ENCODE assay signal across 1 cellular context in the genomic region with DNA sequence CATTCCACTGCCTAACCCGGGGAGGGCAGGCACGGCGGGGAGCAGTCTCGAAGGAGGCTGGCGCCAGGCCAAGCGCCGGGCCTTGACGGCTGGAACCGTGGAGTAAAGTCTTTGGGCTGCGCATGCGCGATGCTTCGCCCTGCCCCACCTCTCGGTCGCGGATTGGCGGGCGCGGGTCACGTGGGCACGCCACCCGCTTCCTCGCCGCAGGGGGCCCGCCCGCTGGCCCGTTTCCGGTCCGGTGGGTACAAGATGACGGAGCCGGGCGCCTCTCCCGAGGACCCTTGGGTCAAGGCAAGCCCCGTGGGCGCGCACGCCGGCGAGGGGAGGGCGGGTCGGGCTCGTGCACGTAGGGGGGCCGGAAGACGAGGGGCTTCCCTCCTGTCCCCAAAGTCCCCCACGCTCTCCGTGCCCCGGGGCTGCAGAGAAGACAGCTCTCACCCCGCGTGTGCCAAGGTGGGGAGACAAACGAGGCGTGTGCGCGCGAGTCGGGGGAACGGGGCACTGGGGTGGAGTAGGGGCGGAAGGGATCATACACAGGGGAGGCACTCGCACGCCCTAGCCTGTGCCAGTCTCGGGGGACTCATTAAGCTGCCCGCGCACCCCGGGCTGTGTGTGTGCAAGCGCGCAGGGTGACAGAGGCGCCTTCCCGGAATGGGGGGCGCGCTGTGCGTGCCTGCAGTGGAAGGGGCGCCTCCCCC.
TF ChIP-seq lines count a peak whose summit lies in the region.

A gene with protein sequence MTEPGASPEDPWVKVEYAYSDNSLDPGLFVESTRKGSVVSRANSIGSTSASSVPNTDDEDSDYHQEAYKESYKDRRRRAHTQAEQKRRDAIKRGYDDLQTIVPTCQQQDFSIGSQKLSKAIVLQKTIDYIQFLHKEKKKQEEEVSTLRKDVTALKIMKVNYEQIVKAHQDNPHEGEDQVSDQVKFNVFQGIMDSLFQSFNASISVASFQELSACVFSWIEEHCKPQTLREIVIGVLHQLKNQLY (plus strand): TSS at position 228 of the 701 bp plus-strand sequence. CDS start 25 bp downstream, at position 253.

TF ChIP-seq in K562, 482 proteins besides CTCF, POLR2A, EP300 and RAD21 (continued from another document and continues in another):
- no peak for TF ChIP-seq CBX2 (IDR thresholded peaks at IDR 0.05; ENCODE audit: insufficient read depth, low read length, poor library complexity, severe bottlenecking)
- no peak for TF ChIP-seq PPARD (CRISPR knock-in tag; IDR thresholded peaks at IDR 0.05)
- no peak for TF ChIP-seq SMARCC2 (IDR thresholded peaks at IDR 0.05; ENCODE audit: low read depth)
- TF ChIP-seq CBX1 (IDR thresholded peaks at IDR 0.05; ENCODE audit: low read depth): 0 out of 2 replicates have a peak, but pooled peaks have one; percentile 62
- TF ChIP-seq IRF2 (CRISPR knock-in tag; IDR thresholded peaks at IDR 0.05): no peak
- TF ChIP-seq, protein P1, sequence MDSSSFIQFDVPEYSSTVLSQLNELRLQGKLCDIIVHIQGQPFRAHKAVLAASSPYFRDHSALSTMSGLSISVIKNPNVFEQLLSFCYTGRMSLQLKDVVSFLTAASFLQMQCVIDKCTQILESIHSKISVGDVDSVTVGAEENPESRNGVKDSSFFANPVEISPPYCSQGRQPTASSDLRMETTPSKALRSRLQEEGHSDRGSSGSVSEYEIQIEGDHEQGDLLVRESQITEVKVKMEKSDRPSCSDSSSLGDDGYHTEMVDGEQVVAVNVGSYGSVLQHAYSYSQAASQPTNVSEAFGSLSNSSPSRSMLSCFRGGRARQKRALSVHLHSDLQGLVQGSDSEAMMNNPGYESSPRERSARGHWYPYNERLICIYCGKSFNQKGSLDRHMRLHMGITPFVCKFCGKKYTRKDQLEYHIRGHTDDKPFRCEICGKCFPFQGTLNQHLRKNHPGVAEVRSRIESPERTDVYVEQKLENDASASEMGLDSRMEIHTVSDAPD (CRISPR knock-in tag; IDR thresholded peaks at IDR 0.05): no peak
- TF ChIP-seq PML (IDR thresholded peaks at IDR 0.05; ENCODE audit: low read length): peak; percentile 32; the same call in 1 of the 2 replicates
- TF ChIP-seq, protein P2, sequence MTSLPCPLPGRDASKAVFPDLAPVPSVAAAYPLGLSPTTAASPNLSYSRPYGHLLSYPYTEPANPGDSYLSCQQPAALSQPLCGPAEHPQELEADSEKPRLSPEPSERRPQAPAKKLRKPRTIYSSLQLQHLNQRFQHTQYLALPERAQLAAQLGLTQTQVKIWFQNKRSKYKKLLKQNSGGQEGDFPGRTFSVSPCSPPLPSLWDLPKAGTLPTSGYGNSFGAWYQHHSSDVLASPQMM (CRISPR knock-in tag; IDR thresholded peaks at IDR 0.05): no peak
- TF ChIP-seq ZNF134 (CRISPR knock-in tag; conservative IDR thresholded peaks at IDR 0.05): no peak
- TF ChIP-seq, protein P3, sequence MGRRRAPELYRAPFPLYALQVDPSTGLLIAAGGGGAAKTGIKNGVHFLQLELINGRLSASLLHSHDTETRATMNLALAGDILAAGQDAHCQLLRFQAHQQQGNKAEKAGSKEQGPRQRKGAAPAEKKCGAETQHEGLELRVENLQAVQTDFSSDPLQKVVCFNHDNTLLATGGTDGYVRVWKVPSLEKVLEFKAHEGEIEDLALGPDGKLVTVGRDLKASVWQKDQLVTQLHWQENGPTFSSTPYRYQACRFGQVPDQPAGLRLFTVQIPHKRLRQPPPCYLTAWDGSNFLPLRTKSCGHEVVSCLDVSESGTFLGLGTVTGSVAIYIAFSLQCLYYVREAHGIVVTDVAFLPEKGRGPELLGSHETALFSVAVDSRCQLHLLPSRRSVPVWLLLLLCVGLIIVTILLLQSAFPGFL (CRISPR knock-in tag; IDR thresholded peaks at IDR 0.05): no peak
- TF ChIP-seq, protein P4, sequence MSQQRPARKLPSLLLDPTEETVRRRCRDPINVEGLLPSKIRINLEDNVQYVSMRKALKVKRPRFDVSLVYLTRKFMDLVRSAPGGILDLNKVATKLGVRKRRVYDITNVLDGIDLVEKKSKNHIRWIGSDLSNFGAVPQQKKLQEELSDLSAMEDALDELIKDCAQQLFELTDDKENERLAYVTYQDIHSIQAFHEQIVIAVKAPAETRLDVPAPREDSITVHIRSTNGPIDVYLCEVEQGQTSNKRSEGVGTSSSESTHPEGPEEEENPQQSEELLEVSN (IDR thresholded peaks at IDR 0.05; ENCODE audit: borderline replicate concordance in 1 of 2, extremely low read depth in 1 of 2, insufficient read depth in 1 of 2, insufficient read length in 1 of 2, low read depth in 1 of 2, low read length in 1 of 2, poor library complexity in 1 of 2, severe bottlenecking in 1 of 2): peak; percentile 25 to 67
- TF ChIP-seq, protein P5, sequence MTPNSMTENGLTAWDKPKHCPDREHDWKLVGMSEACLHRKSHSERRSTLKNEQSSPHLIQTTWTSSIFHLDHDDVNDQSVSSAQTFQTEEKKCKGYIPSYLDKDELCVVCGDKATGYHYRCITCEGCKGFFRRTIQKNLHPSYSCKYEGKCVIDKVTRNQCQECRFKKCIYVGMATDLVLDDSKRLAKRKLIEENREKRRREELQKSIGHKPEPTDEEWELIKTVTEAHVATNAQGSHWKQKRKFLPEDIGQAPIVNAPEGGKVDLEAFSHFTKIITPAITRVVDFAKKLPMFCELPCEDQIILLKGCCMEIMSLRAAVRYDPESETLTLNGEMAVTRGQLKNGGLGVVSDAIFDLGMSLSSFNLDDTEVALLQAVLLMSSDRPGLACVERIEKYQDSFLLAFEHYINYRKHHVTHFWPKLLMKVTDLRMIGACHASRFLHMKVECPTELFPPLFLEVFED (CRISPR knock-in tag; conservative IDR thresholded peaks at IDR 0.05): no peak
- TF ChIP-seq SAFB (IDR thresholded peaks at IDR 0.05; ENCODE audit: borderline replicate concordance, low read depth, low read length): no peak
- no peak for TF ChIP-seq NR1H2 (CRISPR knock-in tag; IDR thresholded peaks at IDR 0.05)
- no peak for TF ChIP-seq CCAR2 (IDR thresholded peaks at IDR 0.05; ENCODE audit: low read depth, low read length)
- TF ChIP-seq, protein P6, sequence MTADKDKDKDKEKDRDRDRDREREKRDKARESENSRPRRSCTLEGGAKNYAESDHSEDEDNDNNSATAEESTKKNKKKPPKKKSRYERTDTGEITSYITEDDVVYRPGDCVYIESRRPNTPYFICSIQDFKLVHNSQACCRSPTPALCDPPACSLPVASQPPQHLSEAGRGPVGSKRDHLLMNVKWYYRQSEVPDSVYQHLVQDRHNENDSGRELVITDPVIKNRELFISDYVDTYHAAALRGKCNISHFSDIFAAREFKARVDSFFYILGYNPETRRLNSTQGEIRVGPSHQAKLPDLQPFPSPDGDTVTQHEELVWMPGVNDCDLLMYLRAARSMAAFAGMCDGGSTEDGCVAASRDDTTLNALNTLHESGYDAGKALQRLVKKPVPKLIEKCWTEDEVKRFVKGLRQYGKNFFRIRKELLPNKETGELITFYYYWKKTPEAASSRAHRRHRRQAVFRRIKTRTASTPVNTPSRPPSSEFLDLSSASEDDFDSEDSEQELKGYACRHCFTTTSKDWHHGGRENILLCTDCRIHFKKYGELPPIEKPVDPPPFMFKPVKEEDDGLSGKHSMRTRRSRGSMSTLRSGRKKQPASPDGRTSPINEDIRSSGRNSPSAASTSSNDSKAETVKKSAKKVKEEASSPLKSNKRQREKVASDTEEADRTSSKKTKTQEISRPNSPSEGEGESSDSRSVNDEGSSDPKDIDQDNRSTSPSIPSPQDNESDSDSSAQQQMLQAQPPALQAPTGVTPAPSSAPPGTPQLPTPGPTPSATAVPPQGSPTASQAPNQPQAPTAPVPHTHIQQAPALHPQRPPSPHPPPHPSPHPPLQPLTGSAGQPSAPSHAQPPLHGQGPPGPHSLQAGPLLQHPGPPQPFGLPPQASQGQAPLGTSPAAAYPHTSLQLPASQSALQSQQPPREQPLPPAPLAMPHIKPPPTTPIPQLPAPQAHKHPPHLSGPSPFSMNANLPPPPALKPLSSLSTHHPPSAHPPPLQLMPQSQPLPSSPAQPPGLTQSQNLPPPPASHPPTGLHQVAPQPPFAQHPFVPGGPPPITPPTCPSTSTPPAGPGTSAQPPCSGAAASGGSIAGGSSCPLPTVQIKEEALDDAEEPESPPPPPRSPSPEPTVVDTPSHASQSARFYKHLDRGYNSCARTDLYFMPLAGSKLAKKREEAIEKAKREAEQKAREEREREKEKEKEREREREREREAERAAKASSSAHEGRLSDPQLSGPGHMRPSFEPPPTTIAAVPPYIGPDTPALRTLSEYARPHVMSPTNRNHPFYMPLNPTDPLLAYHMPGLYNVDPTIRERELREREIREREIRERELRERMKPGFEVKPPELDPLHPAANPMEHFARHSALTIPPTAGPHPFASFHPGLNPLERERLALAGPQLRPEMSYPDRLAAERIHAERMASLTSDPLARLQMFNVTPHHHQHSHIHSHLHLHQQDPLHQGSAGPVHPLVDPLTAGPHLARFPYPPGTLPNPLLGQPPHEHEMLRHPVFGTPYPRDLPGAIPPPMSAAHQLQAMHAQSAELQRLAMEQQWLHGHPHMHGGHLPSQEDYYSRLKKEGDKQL (CRISPR knock-in tag; IDR thresholded peaks at IDR 0.05; ENCODE audit: borderline replicate concordance): no peak
- TF ChIP-seq, protein P7, sequence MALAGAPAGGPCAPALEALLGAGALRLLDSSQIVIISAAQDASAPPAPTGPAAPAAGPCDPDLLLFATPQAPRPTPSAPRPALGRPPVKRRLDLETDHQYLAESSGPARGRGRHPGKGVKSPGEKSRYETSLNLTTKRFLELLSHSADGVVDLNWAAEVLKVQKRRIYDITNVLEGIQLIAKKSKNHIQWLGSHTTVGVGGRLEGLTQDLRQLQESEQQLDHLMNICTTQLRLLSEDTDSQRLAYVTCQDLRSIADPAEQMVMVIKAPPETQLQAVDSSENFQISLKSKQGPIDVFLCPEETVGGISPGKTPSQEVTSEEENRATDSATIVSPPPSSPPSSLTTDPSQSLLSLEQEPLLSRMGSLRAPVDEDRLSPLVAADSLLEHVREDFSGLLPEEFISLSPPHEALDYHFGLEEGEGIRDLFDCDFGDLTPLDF (CRISPR knock-in tag; IDR thresholded peaks at IDR 0.05): no peak
- TF ChIP-seq, protein P8, sequence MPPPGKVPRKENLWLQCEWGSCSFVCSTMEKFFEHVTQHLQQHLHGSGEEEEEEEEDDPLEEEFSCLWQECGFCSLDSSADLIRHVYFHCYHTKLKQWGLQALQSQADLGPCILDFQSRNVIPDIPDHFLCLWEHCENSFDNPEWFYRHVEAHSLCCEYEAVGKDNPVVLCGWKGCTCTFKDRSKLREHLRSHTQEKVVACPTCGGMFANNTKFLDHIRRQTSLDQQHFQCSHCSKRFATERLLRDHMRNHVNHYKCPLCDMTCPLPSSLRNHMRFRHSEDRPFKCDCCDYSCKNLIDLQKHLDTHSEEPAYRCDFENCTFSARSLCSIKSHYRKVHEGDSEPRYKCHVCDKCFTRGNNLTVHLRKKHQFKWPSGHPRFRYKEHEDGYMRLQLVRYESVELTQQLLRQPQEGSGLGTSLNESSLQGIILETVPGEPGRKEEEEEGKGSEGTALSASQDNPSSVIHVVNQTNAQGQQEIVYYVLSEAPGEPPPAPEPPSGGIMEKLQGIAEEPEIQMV (tag; conservative IDR thresholded peaks at IDR 0.05; ENCODE audit: low read depth): no peak
- TF ChIP-seq GABPA (tag; conservative IDR thresholded peaks at IDR 0.05; ENCODE audit: low read depth): peak; percentile 90
- TF ChIP-seq ZNF165 (CRISPR knock-in tag; IDR thresholded peaks at IDR 0.05; ENCODE audit: borderline replicate concordance): no peak
- TF ChIP-seq, protein P9, sequence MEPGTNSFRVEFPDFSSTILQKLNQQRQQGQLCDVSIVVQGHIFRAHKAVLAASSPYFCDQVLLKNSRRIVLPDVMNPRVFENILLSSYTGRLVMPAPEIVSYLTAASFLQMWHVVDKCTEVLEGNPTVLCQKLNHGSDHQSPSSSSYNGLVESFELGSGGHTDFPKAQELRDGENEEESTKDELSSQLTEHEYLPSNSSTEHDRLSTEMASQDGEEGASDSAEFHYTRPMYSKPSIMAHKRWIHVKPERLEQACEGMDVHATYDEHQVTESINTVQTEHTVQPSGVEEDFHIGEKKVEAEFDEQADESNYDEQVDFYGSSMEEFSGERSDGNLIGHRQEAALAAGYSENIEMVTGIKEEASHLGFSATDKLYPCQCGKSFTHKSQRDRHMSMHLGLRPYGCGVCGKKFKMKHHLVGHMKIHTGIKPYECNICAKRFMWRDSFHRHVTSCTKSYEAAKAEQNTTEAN (CRISPR knock-in tag; IDR thresholded peaks at IDR 0.05): no peak
- no peak for TF ChIP-seq ZNF584 (CRISPR knock-in tag; IDR thresholded peaks at IDR 0.05; ENCODE audit: low read depth)
